Comparison of ENCODE assay signal across 23 cellular contexts in the genomic region with DNA sequence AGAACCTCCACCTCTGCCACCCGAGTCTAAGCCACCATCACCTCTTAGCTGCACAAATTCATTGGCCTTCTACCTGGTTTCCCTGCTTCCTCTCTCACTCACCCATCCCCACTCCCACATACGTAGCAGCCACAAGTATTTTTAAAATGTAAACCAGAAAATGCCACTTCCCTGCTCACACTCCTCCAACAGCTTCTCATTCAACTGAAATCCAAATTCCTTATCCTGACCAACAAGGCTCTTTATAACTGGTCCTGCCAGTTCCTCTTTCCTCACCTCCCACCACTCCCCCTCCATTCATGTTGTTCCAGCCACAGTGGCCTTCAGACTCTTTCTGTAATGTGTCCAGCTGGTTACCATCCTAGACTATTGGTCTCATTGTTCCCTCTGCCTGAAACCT. TPM values are rescaled to one million over a fixed set of nuclear protein-coding genes. Genes with fewer than 3 reads are reported as not detected.
DNase-seq lines count a peak whose midpoint lies in the region; ATAC-seq and TF ChIP-seq lines count a peak whose summit lies in the region.
"Had no signal": no experiment of that assay in that cellular context is flagged by ENCODE, and none has a peak within 500 bp of the region (broad histone marks: within the 10 kb centered on the region; RNA-seq: fewer than 3 reads in every experiment).

No MANE protein-coding gene starts in this region.

- H3K9me3 ChIP-seq in AG04450 (ENCODE audit: control insufficient read depth, insufficient read depth, low read length) (no peaks in the 10 kb centered on the region), mesenchymal stem cell (ENCODE audit: control insufficient read depth, low read length) (no peaks in the 10 kb centered on the region)

- H3K56ac ChIP-seq in mesendoderm (ENCODE audit: low read length) = no peak overlapping the region

- H2BK15ac ChIP-seq in mesenchymal stem cell (ENCODE audit: low read depth, poor library complexity, severe bottlenecking) (no peak overlapping the region), mesendoderm (replicated peaks; ENCODE audit: low read depth) (no peak overlapping the region)

- H2AFZ ChIP-seq in mesenchymal stem cell (ENCODE audit: low read depth, low read length) = no peak overlapping the region

- peak overlapping the region; percentile 15 to 48 for H2BK12ac ChIP-seq in mesenchymal stem cell (ENCODE audit: low read length in 2 of 2)

- no peaks in the 10 kb centered on the region for H3K79me2 ChIP-seq in mesendoderm (ENCODE audit: control insufficient read depth, insufficient read depth, low read length)

- DNase-seq in AG04450 (ENCODE audit: low read depth, low spot score) = peak; percentile 41
- peak; percentile 18 for DNase-seq in ELF-1 (ENCODE audit: low read depth, low spot score)
- DNase-seq in SW480 (ENCODE audit: low spot score) = peak; percentile 12
- DNase-seq in mesenchymal stem cell = peak; percentile 42
- no peak for DNase-seq in mesendoderm
- no peak for DNase-seq in stimulated activated naive CD8-positive, alpha-beta T cell treated with anti-CD3 and anti-CD28 coated beads, Interleukin-15, Interleukin-2, amounts not matched to agents 100 U/mL and 50 U/mL, for 24 hours
- no peak for DNase-seq in COLO829 (ENCODE audit: low spot score)
- DNase-seq: CD8-positive, alpha-beta T cell; DMS79 treated with DMSO at 0.1 percent for 48 hours; H7; Kasumi-1; MV-4-11; NCI-H1105; NCI-H1436 treated with DMSO at 0.1 percent for 48 hours; NCI-H187 treated with DMSO at 0.1 percent for 48 hours; NCI-H2107; NCI-H524; NCI-H774 had no signal

- CTCF ChIA-PET in AG04450 (lab: Charles Lee) = no interaction called here

- H3K4ac ChIP-seq in mesenchymal stem cell (ENCODE audit: low read depth in 1 of 2, low read length in 2 of 2) = no peak overlapping the region
- H3K4ac ChIP-seq in mesendoderm (ENCODE audit: low read depth, low read length) = no peak overlapping the region

- no peaks in the 10 kb centered on the region for H3K36me3 ChIP-seq in mesenchymal stem cell (ENCODE audit: control insufficient read depth in 1 of 2, insufficient read depth in 2 of 2, low read depth in 1 of 2, low read length in 2 of 2)
- no peaks in the 10 kb centered on the region for H3K36me3 ChIP-seq in mesendoderm (ENCODE audit: control insufficient read depth, insufficient read depth, low read length)

- H4K91ac ChIP-seq in mesenchymal stem cell (ENCODE audit: low read length) = no peak overlapping the region

- H3K79me1 ChIP-seq in mesenchymal stem cell (replicated peaks; ENCODE audit: low read length, poor library complexity, severe bottlenecking) = no peaks in the 10 kb centered on the region
- no peaks in the 10 kb centered on the region for H3K79me1 ChIP-seq in mesendoderm (ENCODE audit: low read length)

- WGBS in mesenchymal stem cell = 64% methylated on average over 2 of the region's 2 CpGs
- no CpG with 5 or more reads among the region's 2 CpGs for WGBS in mesendoderm (ENCODE audit: extremely low coverage, insufficient coverage, low lambda C conversion rate)

- no peak overlapping the region for H4K5ac ChIP-seq in mesendoderm (ENCODE audit: low read length)

- H3K18ac ChIP-seq in mesenchymal stem cell (ENCODE audit: low read depth in 1 of 2, low read length in 2 of 2) (no peak overlapping the region), mesendoderm (ENCODE audit: low read length) (no peak overlapping the region)

- no peak overlapping the region for H3K4me3 ChIP-seq in AG04450 (ENCODE audit: low read depth, low read length)
- no peak overlapping the region for H3K4me3 ChIP-seq in mesenchymal stem cell (ENCODE audit: insufficient read depth in 1 of 2, low read depth in 1 of 2, low read length in 2 of 2)
- no peak overlapping the region for H3K4me3 ChIP-seq in mesendoderm (ENCODE audit: low read length)
- H3K4me3 ChIP-seq: K562 had no signal

- H4K8ac ChIP-seq in mesenchymal stem cell (ENCODE audit: low read length) = no peak overlapping the region
- H4K8ac ChIP-seq in mesendoderm (ENCODE audit: low read depth, low read length) = no peak overlapping the region

- ATAC-seq in stimulated activated naive CD8-positive, alpha-beta T cell treated with anti-CD3 and anti-CD28 coated beads, Interleukin-15, Interleukin-2, amounts not matched to agents 100 U/mL and 50 U/mL, for 24 hours = no peak
- ATAC-seq in GM19455 (IDR thresholded peaks at IDR 0.05; ENCODE audit: unreplicated experiment) = no peak
- ATAC-seq: CD8-positive, alpha-beta T cell; HepG2; K562; SK-N-SH treated with all-trans-retinoic acid at 6 μM for 48 hours had no signal

- H3K9ac ChIP-seq in mesenchymal stem cell (ENCODE audit: low read length) (no peak overlapping the region), mesendoderm (ENCODE audit: low read length) (no peak overlapping the region)

- H2BK120ac ChIP-seq in mesenchymal stem cell (ENCODE audit: low read depth, low read length) = no peak overlapping the region
- no peak overlapping the region for H2BK120ac ChIP-seq in mesendoderm (ENCODE audit: low read depth, low read length)

- H3K27ac ChIP-seq in AG04450 (ENCODE audit: low read depth, low read length) = no peak overlapping the region
- no peak overlapping the region for H3K27ac ChIP-seq in mesenchymal stem cell (ENCODE audit: low read length, poor library complexity, severe bottlenecking)
- H3K27ac ChIP-seq in mesendoderm (ENCODE audit: low read depth, low read length) = no peak overlapping the region
- H3K27ac ChIP-seq: C4-2B had no signal

- H3K14ac ChIP-seq in mesenchymal stem cell (ENCODE audit: low read length in 2 of 2) = no peak overlapping the region

- no peaks in the 10 kb centered on the region for H3K4me1 ChIP-seq in mesenchymal stem cell (ENCODE audit: control insufficient read depth, insufficient read depth, low read depth, low read length)
- H3K4me1 ChIP-seq in mesendoderm (ENCODE audit: control insufficient read depth, low read depth, low read length) = no peaks in the 10 kb centered on the region

- H3K27me3 ChIP-seq in AG04450 (ENCODE audit: control insufficient read depth, insufficient read depth, low read length) = no peaks in the 10 kb centered on the region
- H3K27me3 ChIP-seq in mesenchymal stem cell (ENCODE audit: control insufficient read depth in 1 of 2, insufficient read depth in 1 of 2, low read length in 2 of 2) = peaks cover 0 to 22% of the 10 kb centered on the region in 2 experiments
- no peaks in the 10 kb centered on the region for H3K27me3 ChIP-seq in mesendoderm (ENCODE audit: insufficient read depth, low read length, poor library complexity)

- H2BK5ac ChIP-seq in mesenchymal stem cell (ENCODE audit: low read depth, low read length, poor library complexity, severe bottlenecking) = no peak overlapping the region
- no peak overlapping the region for H2BK5ac ChIP-seq in mesendoderm (ENCODE audit: low read length)

- POLR2A ChIA-PET in AG04450 (lab: Yijun Ruan, JAX) = no interaction called here

- H3K23ac ChIP-seq in mesenchymal stem cell (ENCODE audit: low read length in 2 of 2) = no peak overlapping the region
- no peak overlapping the region for H3K23ac ChIP-seq in mesendoderm (ENCODE audit: low read length)

- no peak overlapping the region for H3K4me2 ChIP-seq in mesenchymal stem cell (ENCODE audit: low read length, poor library complexity, severe bottlenecking)
- H3K4me2 ChIP-seq in mesendoderm (ENCODE audit: low read length) = no peak overlapping the region

- no peak for TF ChIP-seq CTCF in AG04450 (IDR thresholded peaks at IDR 0.05; ENCODE audit: low read depth, low read length)

- H2AK5ac ChIP-seq in mesenchymal stem cell (ENCODE audit: low read length, severe bottlenecking) = no peak overlapping the region
- no peak overlapping the region for H2AK5ac ChIP-seq in mesendoderm (ENCODE audit: low read length)

RNA-seq across cellular contexts. Expression of a gene that starts 25.0 kb away (rescaled TPM):
- polyA plus RNA-seq in AG04450 (2011; rRNA removed) = 4.6 and 5.0 TPM in 2 replicates
- polyA minus RNA-seq in AG04450 (2011; rRNA and poly(A)+ RNA removed) = 4.7 and 10.5 TPM in 2 replicates
- polyA plus RNA-seq in mesenchymal stem cell (2013, experiment 1 of 2) = 11.3 TPM
- 10.8 TPM for polyA plus RNA-seq in mesenchymal stem cell (2013, experiment 2 of 2)
- 5.6 TPM for polyA plus RNA-seq in mesendoderm (2013, experiment 1 of 2)
- polyA plus RNA-seq in mesendoderm (2013, experiment 2 of 2) = 5.7 TPM
- polyA plus RNA-seq: K562 had no signal

Comparison
In these comparisons a context has a peak if more than half of its experiments do, and no peak if none do; other contexts are left out.
1. DNase-seq: peak in AG04450 (single experiment), ELF-1 (single experiment), SW480 (single experiment) and mesenchymal stem cell (single experiment); none in mesendoderm (single experiment), stimulated activated naive CD8-positive, alpha-beta T cell treated with anti-CD3 and anti-CD28 coated beads, Interleukin-15, Interleukin-2, amounts not matched to agents 100 U/mL and 50 U/mL, for 24 hours (single experiment) and COLO829 (single experiment).